Comparison of ENCODE assay signal across 7 cellular contexts in genomic region chr11:58580311-58580710, GRCh38. TPM values are rescaled to one million over a fixed set of nuclear protein-coding genes. Genes with fewer than 3 reads are reported as not detected.
DNase-seq lines count a peak whose midpoint lies in the region; ATAC-seq and TF ChIP-seq lines count a peak whose summit lies in the region.

No MANE protein-coding gene starts in this region.

- peaks cover 68% of the 10 kb centered on the region for H3K79me2 ChIP-seq in hepatocyte

- peak overlapping the region; percentile 87 for H3K4me3 ChIP-seq in hepatocyte

- H3K4me1 ChIP-seq in hepatocyte (ENCODE audit: insufficient read depth), result peaks cover 23% of the 10 kb centered on the region

- H3K4me1 Mint-ChIP-seq in activated CD4-positive, alpha-beta memory T cell treated with anti-CD3 and anti-CD28 coated beads, Interleukin-2, amount 10 ng/mL, durations not matched to agents 7 days and 5 days, result peaks cover 57% of the 10 kb centered on the region
- H3K4me1 Mint-ChIP-seq in stimulated activated naive B cell treated with anti-CD40 and anti-IgM and Interleukin-4, amounts not matched to agents 10 μg/mL and 1 μg/mL and 100 μg/mL, for 72 hours, result peaks cover 16 to 55% of the 10 kb centered on the region in 2 donors

- H3K27ac ChIP-seq in hepatocyte, result peak overlapping the region; percentile 99

- POLR2A ChIA-PET in activated CD4-positive, alpha-beta memory T cell treated with anti-CD3 and anti-CD28 coated beads, Interleukin-2, amount 10 ng/mL, durations not matched to agents 7 days and 5 days (lab: Charles Lee), result interaction anchor here (1.2 to 1.3 kb wide), 2 partner anchors 13 to 18 kb away, joined by 3 to 6 read pairs; no protein-coding TSS in a partner anchor

- DNase-seq in HT-29 (ENCODE audit: low spot score) (peak; percentile 27), hepatocyte (ENCODE audit: low spot score) (no peak), HuH-7 (ENCODE audit: low spot score) (no peak)
- no peak for DNase-seq in activated CD4-positive, alpha-beta memory T cell treated with anti-CD3 and anti-CD28 coated beads, Interleukin-2, amount 10 ng/mL, durations not matched to agents 7 days and 5 days
- DNase-seq in stimulated activated naive B cell treated with anti-CD40 and anti-IgM and Interleukin-4, amounts not matched to agents 10 μg/mL and 1 μg/mL and 100 μg/mL, for 72 hours, result no peak

- peaks cover 30% of the 10 kb centered on the region for H3K36me3 Mint-ChIP-seq in activated CD4-positive, alpha-beta memory T cell treated with anti-CD3 and anti-CD28 coated beads, Interleukin-2, amount 10 ng/mL, durations not matched to agents 7 days and 5 days (ENCODE audit: low read depth)
- peaks cover 29 to 36% of the 10 kb centered on the region in 2 donors for H3K36me3 Mint-ChIP-seq in stimulated activated naive B cell treated with anti-CD40 and anti-IgM and Interleukin-4, amounts not matched to agents 10 μg/mL and 1 μg/mL and 100 μg/mL, for 72 hours

- no peaks in the 10 kb centered on the region for H3K36me3 ChIP-seq in hepatocyte (replicated peaks; ENCODE audit: insufficient read depth, low read depth)

- 17% methylated on average over 2 of the region's 2 CpGs for WGBS in hepatocyte (ENCODE audit: low lambda C conversion rate, missing lambda C conversion rate)

- peak overlapping the region; percentile 94 for H3K27ac Mint-ChIP-seq in activated CD4-positive, alpha-beta memory T cell treated with anti-CD3 and anti-CD28 coated beads, Interleukin-2, amount 10 ng/mL, durations not matched to agents 7 days and 5 days
- H3K27ac Mint-ChIP-seq in stimulated activated naive B cell treated with anti-CD40 and anti-IgM and Interleukin-4, amounts not matched to agents 10 μg/mL and 1 μg/mL and 100 μg/mL, for 72 hours, result peak overlapping the region; percentile 100

- H3K9me3 ChIP-seq in hepatocyte (ENCODE audit: low read depth), result no peaks in the 10 kb centered on the region

- no peaks in the 10 kb centered on the region for H3K27me3 ChIP-seq in hepatocyte

- TF ChIP-seq CTCF in hepatocyte (IDR thresholded peaks at IDR 0.05; ENCODE audit: poor library complexity), result no peak

- H3K27me3 Mint-ChIP-seq in activated CD4-positive, alpha-beta memory T cell treated with anti-CD3 and anti-CD28 coated beads, Interleukin-2, amount 10 ng/mL, durations not matched to agents 7 days and 5 days, result no peaks in the 10 kb centered on the region
- H3K27me3 Mint-ChIP-seq in stimulated activated naive B cell treated with anti-CD40 and anti-IgM and Interleukin-4, amounts not matched to agents 10 μg/mL and 1 μg/mL and 100 μg/mL, for 72 hours, result no peaks in the 10 kb centered on the region

- no peaks in the 10 kb centered on the region for H3K9me2 ChIP-seq in hepatocyte (replicated peaks; ENCODE audit: insufficient read depth)

- peak overlapping the region; percentile 79 for H3K4me2 ChIP-seq in hepatocyte

- peak overlapping the region; percentile 94 for H3K4me3 Mint-ChIP-seq in activated CD4-positive, alpha-beta memory T cell treated with anti-CD3 and anti-CD28 coated beads, Interleukin-2, amount 10 ng/mL, durations not matched to agents 7 days and 5 days
- peak overlapping the region; percentile 87 to 100 for H3K4me3 Mint-ChIP-seq in stimulated activated naive B cell treated with anti-CD40 and anti-IgM and Interleukin-4, amounts not matched to agents 10 μg/mL and 1 μg/mL and 100 μg/mL, for 72 hours

- H2AFZ ChIP-seq in hepatocyte, result peak overlapping the region; percentile 76

- peaks cover 23% of the 10 kb centered on the region for H4K20me1 ChIP-seq in hepatocyte (ENCODE audit: insufficient read depth, poor library complexity, severe bottlenecking)

- no peaks in the 10 kb centered on the region for H3K9me3 Mint-ChIP-seq in activated CD4-positive, alpha-beta memory T cell treated with anti-CD3 and anti-CD28 coated beads, Interleukin-2, amount 10 ng/mL, durations not matched to agents 7 days and 5 days
- no peaks in the 10 kb centered on the region for H3K9me3 Mint-ChIP-seq in stimulated activated naive B cell treated with anti-CD40 and anti-IgM and Interleukin-4, amounts not matched to agents 10 μg/mL and 1 μg/mL and 100 μg/mL, for 72 hours

- ATAC-seq in stimulated activated naive B cell treated with anti-CD40 and anti-IgM and Interleukin-4, amounts not matched to agents 10 μg/mL and 1 μg/mL and 100 μg/mL, for 72 hours (replicated peaks), result no peak
- ATAC-seq in GM21786 (IDR thresholded peaks at IDR 0.05; ENCODE audit: unreplicated experiment), result no peak
- no peak for ATAC-seq in GM19035 (IDR thresholded peaks at IDR 0.05; ENCODE audit: unreplicated experiment)

- CTCF ChIA-PET in activated CD4-positive, alpha-beta memory T cell treated with anti-CD3 and anti-CD28 coated beads, Interleukin-2, amount 10 ng/mL, durations not matched to agents 7 days and 5 days (lab: Charles Lee), result interaction anchor here (1.0 to 7.9 kb wide), 2 partner anchors 12 to 49 kb away, joined by 4 to 76 read pairs; no protein-coding TSS in a partner anchor

RNA-seq across cellular contexts. Expression of gene ZFP91, which starts 1.4 kb away (rescaled TPM):
- total RNA-seq in HT-29 (2014; rRNA removed; shearing (Covaris generic)), result 42.8 TPM in 2 replicates
- total RNA-seq in activated CD4-positive, alpha-beta memory T cell treated with anti-CD3 and anti-CD28 coated beads, Interleukin-2, amount 10 ng/mL, durations not matched to agents 7 days and 5 days, result 10 to 100 TPM; 53.5 to 55.2 TPM
- 42.0 and 45.9 TPM in 2 replicates for total RNA-seq in hepatocyte
- polyA plus RNA-seq in hepatocyte, result 13.7 and 15.4 TPM in 2 replicates

RNA-seq across cellular contexts. Expression of gene LPXN, which starts 4.7 kb away (rescaled TPM):
- 1.1 and 1.7 TPM in 2 replicates for total RNA-seq in HT-29 (2014; rRNA removed; shearing (Covaris generic))
- 100 to 1,000 TPM; 137 to 138 TPM for total RNA-seq in activated CD4-positive, alpha-beta memory T cell treated with anti-CD3 and anti-CD28 coated beads, Interleukin-2, amount 10 ng/mL, durations not matched to agents 7 days and 5 days
- 3.1 and 3.2 TPM in 2 replicates for total RNA-seq in hepatocyte
- 2.3 and 3.7 TPM in 2 replicates for polyA plus RNA-seq in hepatocyte

RNA-seq across cellular contexts. Expression of gene CNTF, which starts 42.2 kb away (rescaled TPM):
- total RNA-seq in HT-29 (2014; rRNA removed; shearing (Covaris generic)), result 1.3 and 1.6 TPM in 2 replicates
- total RNA-seq in activated CD4-positive, alpha-beta memory T cell treated with anti-CD3 and anti-CD28 coated beads, Interleukin-2, amount 10 ng/mL, durations not matched to agents 7 days and 5 days, result 1 to 10 TPM; 2.3 to 2.4 TPM
- total RNA-seq in hepatocyte, result 3.1 and 3.6 TPM in 2 replicates
- polyA plus RNA-seq in hepatocyte, result not detected in 2 replicates

Comparison
In these comparisons a context has a peak if more than half of its experiments do, and no peak if none do; other contexts are left out.
1. RNA of gene LPXN, which starts 4.7 kb away (total RNA-seq): 137 to 138 TPM in activated CD4-positive, alpha-beta memory T cell treated with anti-CD3 and anti-CD28 coated beads, Interleukin-2, amount 10 ng/mL, durations not matched to agents 7 days and 5 days; 3.1 to 3.2 TPM in hepatocyte and 1.1 to 1.7 TPM in HT-29; every median in the first group is over 10 times any median in the second.